In genomic region chr17:850086-850827, GRCh38 we compare ENCODE assay signal across 18 cellular contexts.
DNase-seq lines count a peak whose midpoint lies in the region; ATAC-seq and TF ChIP-seq lines count a peak whose summit lies in the region.
"Had no signal": no experiment of that assay in that cellular context is flagged by ENCODE, and none has a peak within 500 bp of the region (broad histone marks: within the 10 kb centered on the region; RNA-seq: fewer than 3 reads in every experiment).

No MANE protein-coding gene starts in this region.

- DNase-seq in Peyer's patch (no peak), fibroblast of villous mesenchyme (ENCODE audit: low read depth) (no peak), prostate gland (ENCODE audit: low spot score) (no peak), NCI-H82 (lab: John Stamatoyannopoulos, UW) (no peak)
- DNase-seq: activated CD4-positive, alpha-beta memory T cell treated with anti-CD3 and anti-CD28 coated beads, Interleukin-2, amount 10 ng/mL, durations not matched to agents 7 days and 5 days; amniotic stem cell; dermis blood vessel endothelial cell; foreskin keratinocyte; mucosa of descending colon; NCI-H1092; NCI-H2227 treated with DMSO at 0.1 percent for 48 hours; SK-N-SH had no signal

- TF ChIP-seq POLR2A in Peyer's patch (IDR thresholded peaks at IDR 0.05) (no peak), prostate gland (IDR thresholded peaks at IDR 0.05) (no peak)

- no peaks in the 10 kb centered on the region for H3K27me3 ChIP-seq in ACC112 (ENCODE audit: insufficient read depth, low read length)
- no peaks in the 10 kb centered on the region for H3K27me3 ChIP-seq in Peyer's patch
- H3K27me3 ChIP-seq in prostate gland (replicated peaks; ENCODE audit: insufficient read depth), result no peaks in the 10 kb centered on the region
- H3K27me3 ChIP-seq: foreskin keratinocyte had no signal

- no peak overlapping the region for H2AFZ ChIP-seq in ACC112 (ENCODE audit: low read length, unreplicated experiment)

- H3K79me2 ChIP-seq in ACC112 (ENCODE audit: control insufficient read depth, insufficient read depth, low read length, unreplicated experiment), result no peaks in the 10 kb centered on the region

- intact Hi-C loops in prostate gland (cut with DNase I), result no loop called here

- peak overlapping the region; percentile 40; the same call in 1 of the 2 replicates for H3K4me3 ChIP-seq in ACC112 (ENCODE audit: low read depth, low read length)
- peak overlapping the region in 1 of 4 donors; percentile 5 for H3K4me3 ChIP-seq in Peyer's patch
- H3K4me3 ChIP-seq in fibroblast of villous mesenchyme (ENCODE audit: low read depth, low read length), result peak overlapping the region; percentile 21
- H3K4me3 ChIP-seq in prostate gland, result peak overlapping the region in 1 of 2 donors; percentile 4
- H3K4me3 ChIP-seq: mucosa of descending colon had no signal

- H3K4me1 ChIP-seq in ACC112 (ENCODE audit: control insufficient read depth, insufficient read depth, low read length, unreplicated experiment), result peaks cover 4% of the 10 kb centered on the region
- peaks cover 0 to 23% (median 0%) of the 10 kb centered on the region in 4 donors for H3K4me1 ChIP-seq in Peyer's patch
- peaks cover 11% of the 10 kb centered on the region for H3K4me1 ChIP-seq in prostate gland (replicated peaks)

- no peaks in the 10 kb centered on the region for H3K9me3 ChIP-seq in Peyer's patch
- no peaks in the 10 kb centered on the region for H3K9me3 ChIP-seq in prostate gland
- H3K9me3 ChIP-seq: mucosa of descending colon, SK-N-SH had no signal

- 65% methylated on average over 23 of the region's 23 CpGs for WGBS in prostate gland

- H3K36me3 ChIP-seq in ACC112 (ENCODE audit: insufficient read depth, low read length), result no peaks in the 10 kb centered on the region
- no peaks in the 10 kb centered on the region for H3K36me3 ChIP-seq in Peyer's patch
- H3K36me3 ChIP-seq in prostate gland, result no peaks in the 10 kb centered on the region

- H3K27ac ChIP-seq in ACC112 (ENCODE audit: low read depth, low read length) (no peak overlapping the region), Peyer's patch (peak overlapping the region; percentile 14 to 81 (median 50)), prostate gland (peak overlapping the region; percentile 52 to 67)
- H3K27ac ChIP-seq: foreskin keratinocyte had no signal

- no peak for ATAC-seq in HG03354 (IDR thresholded peaks at IDR 0.05; ENCODE audit: poor library complexity, severe bottlenecking, unreplicated experiment)
- no peak for ATAC-seq in HG03159 (IDR thresholded peaks at IDR 0.05; ENCODE audit: unreplicated experiment)
- no peak for ATAC-seq in HG02938 (IDR thresholded peaks at IDR 0.05; ENCODE audit: unreplicated experiment)
- ATAC-seq: activated T-helper 17 cell treated with anti-CD3 and anti-CD28 coated beads, Interleukin-2, amount 50 U/mL, for 72 hours; stimulated activated effector memory CD8-positive, alpha-beta T cell treated with anti-CD3 and anti-CD28 coated beads, Interleukin-12 subunit alpha, Interleukin-12 subunit beta, amount 100 ng/mL, for 72 hours had no signal

- TF ChIP-seq CTCF in Peyer's patch (IDR thresholded peaks at IDR 0.05) (no peak), fibroblast of villous mesenchyme (IDR thresholded peaks at IDR 0.05; ENCODE audit: insufficient read depth, low read depth, low read length) (no peak), prostate gland (IDR thresholded peaks at IDR 0.05) (no peak)
